Comparison of ENCODE assay signal across 13 cellular contexts in the genomic region with DNA sequence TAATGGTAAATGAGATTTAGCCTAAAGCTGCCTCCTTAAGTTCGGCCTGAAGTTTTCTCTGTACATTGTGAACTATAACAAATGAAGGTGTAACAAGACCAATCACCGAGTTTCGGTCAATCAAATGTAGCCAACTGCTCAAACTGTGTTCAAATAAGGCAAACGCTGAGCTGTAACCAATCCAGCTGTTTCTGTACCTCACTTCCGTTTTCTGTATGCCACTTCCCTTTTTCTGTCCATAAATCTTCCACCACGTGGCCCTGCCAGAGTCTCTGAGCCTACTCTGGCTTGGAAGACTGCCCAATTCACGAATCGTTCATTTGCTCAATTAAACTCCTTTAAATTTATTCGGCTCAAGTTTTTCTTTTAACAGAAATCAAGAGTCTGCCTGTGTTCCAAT.
DNase-seq lines count a peak whose midpoint lies in the region; ATAC-seq and TF ChIP-seq lines count a peak whose summit lies in the region.
"Had no signal": no experiment of that assay in that cellular context is flagged by ENCODE, and none has a peak within 500 bp of the region (broad histone marks: within the 10 kb centered on the region; RNA-seq: fewer than 3 reads in every experiment).

No MANE protein-coding gene starts in this region.

- peaks cover 20% of the 10 kb centered on the region for H3K4me1 Mint-ChIP-seq in activated B cell treated with CpG ODN at 0.5 μM for 24 hours

- no peaks in the 10 kb centered on the region for H3K36me3 Mint-ChIP-seq in activated B cell treated with CpG ODN at 0.5 μM for 24 hours (ENCODE audit: low read depth)

- no peaks in the 10 kb centered on the region for H3K79me2 ChIP-seq in Karpas-422 (ENCODE audit: low read length)

- peak overlapping the region; percentile 36 for H3K4me3 Mint-ChIP-seq in activated B cell treated with CpG ODN at 0.5 μM for 24 hours
- H3K4me3 Mint-ChIP-seq: activated CD8-positive, alpha-beta T cell treated with anti-CD3 and anti-CD28 coated beads, Interleukin-2, amount 10 ng/mL, durations not matched to agents 7 days and 5 days; endodermal cell had no signal

- H2AFZ ChIP-seq in Karpas-422 (ENCODE audit: low read length) = peak overlapping the region; percentile 89

- H3K9me3 Mint-ChIP-seq in activated B cell treated with CpG ODN at 0.5 μM for 24 hours = peaks cover 5% of the 10 kb centered on the region
- H3K9me3 Mint-ChIP-seq: endodermal cell had no signal

- H3K4me2 ChIP-seq in Karpas-422 (ENCODE audit: low read depth, low read length, poor library complexity, severe bottlenecking) = peak overlapping the region; percentile 20

- H3K27me3 ChIP-seq in A673 (replicated peaks; ENCODE audit: insufficient read depth, low read depth, low read length, poor library complexity) (no peaks in the 10 kb centered on the region), Karpas-422 (ENCODE audit: low read length) (no peaks in the 10 kb centered on the region), WERI-Rb-1 (ENCODE audit: insufficient read depth, low read depth, severe bottlenecking) (no peaks in the 10 kb centered on the region), ovary (no peaks in the 10 kb centered on the region)

- WGBS in ovary, 3 donors = 61 to 71% (median 69%) methylated on average over 9 of the region's 9 CpGs

- no peak overlapping the region for H3K4me3 ChIP-seq in A673 (ENCODE audit: low read depth, low read length, poor library complexity, severe bottlenecking)
- 0 out of 2 replicates have a peak overlapping the region, but pooled peaks have one; percentile 24 for H3K4me3 ChIP-seq in Karpas-422 (ENCODE audit: low read length)
- H3K4me3 ChIP-seq in WERI-Rb-1 (ENCODE audit: low read depth, low read length) = no peak overlapping the region
- no peak overlapping the region for H3K4me3 ChIP-seq in ovary

- no peak overlapping the region for H3K9ac ChIP-seq in Karpas-422 (ENCODE audit: low read length)

- no peak overlapping the region for H3K27ac ChIP-seq in A673 (ENCODE audit: low read depth, low read length, poor library complexity, severe bottlenecking)
- peak overlapping the region; percentile 68 for H3K27ac ChIP-seq in Karpas-422 (ENCODE audit: low read length)
- no peak overlapping the region for H3K27ac ChIP-seq in WERI-Rb-1
- H3K27ac ChIP-seq in ovary = no peak overlapping the region

- H4K20me1 ChIP-seq in Karpas-422 (ENCODE audit: insufficient read depth, low read depth, low read length) = no peaks in the 10 kb centered on the region

- no peaks in the 10 kb centered on the region for H3K9me2 ChIP-seq in Karpas-422 (replicated peaks; ENCODE audit: insufficient read depth, low read length)

- intact Hi-C loops in A673 (cut with micrococcal nuclease; ENCODE audit: unreplicated experiment) (no loop called here), activated B cell treated with CpG ODN at 0.5 μM for 24 hours (cut with micrococcal nuclease) (loop anchor here (5.0 kb wide), 1 partner anchor 351 kb away; a partner anchor contains a TSS), ovary (cut with DNase I) (loop anchor here in 3 of 4 donors (10.0 kb wide), 4 partner anchors 253 to 1563 kb away; no protein-coding TSS in a partner anchor)

- POLR2A ChIA-PET in A673 (lab: Charles Lee; ENCODE audit: low non-redundant PET) = no interaction called here
- POLR2A ChIA-PET in activated B cell treated with CpG ODN at 0.5 μM for 24 hours (lab: Charles Lee) = no interaction called here

- peak overlapping the region; percentile 69 for H3K27ac Mint-ChIP-seq in activated B cell treated with CpG ODN at 0.5 μM for 24 hours
- H3K27ac Mint-ChIP-seq: activated CD8-positive, alpha-beta T cell treated with anti-CD3 and anti-CD28 coated beads, Interleukin-2, amount 10 ng/mL, durations not matched to agents 7 days and 5 days; endodermal cell had no signal

- no peaks in the 10 kb centered on the region for H3K9me3 ChIP-seq in A673 (ENCODE audit: low read depth, low read length, poor library complexity, severe bottlenecking)
- H3K9me3 ChIP-seq in Karpas-422 (ENCODE audit: low read length) = no peaks in the 10 kb centered on the region
- no peaks in the 10 kb centered on the region for H3K9me3 ChIP-seq in WERI-Rb-1 (ENCODE audit: severe bottlenecking)
- H3K9me3 ChIP-seq in ovary = no peaks in the 10 kb centered on the region

- H3K27me3 Mint-ChIP-seq in activated B cell treated with CpG ODN at 0.5 μM for 24 hours = no peaks in the 10 kb centered on the region

- no peak for TF ChIP-seq CTCF in A673 (conservative IDR thresholded peaks at IDR 0.05; ENCODE audit: low read depth, low read length)
- no peak for TF ChIP-seq CTCF in activated B cell treated with CpG ODN at 0.5 μM for 24 hours (IDR thresholded peaks at IDR 0.05)
- no peak for TF ChIP-seq CTCF in WERI-Rb-1 (IDR thresholded peaks at IDR 0.05; ENCODE audit: low read depth, low read length)
- no peak for TF ChIP-seq CTCF in ovary (IDR thresholded peaks at IDR 0.05)

- H3K36me3 ChIP-seq in A673 (ENCODE audit: insufficient read depth, low read length, poor library complexity, severe bottlenecking) = no peaks in the 10 kb centered on the region
- no peaks in the 10 kb centered on the region for H3K36me3 ChIP-seq in Karpas-422 (ENCODE audit: insufficient read depth, low read length)
- H3K36me3 ChIP-seq in WERI-Rb-1 = no peaks in the 10 kb centered on the region
- no peaks in the 10 kb centered on the region for H3K36me3 ChIP-seq in ovary

- peaks cover 4% of the 10 kb centered on the region for H3K4me1 ChIP-seq in A673 (ENCODE audit: insufficient read depth, low read length, poor library complexity, severe bottlenecking)
- H3K4me1 ChIP-seq in Karpas-422 (ENCODE audit: low read length) = peaks cover 20% of the 10 kb centered on the region
- no peaks in the 10 kb centered on the region for H3K4me1 ChIP-seq in ovary (ENCODE audit: insufficient read depth)

- no peak for TF ChIP-seq EP300 in ovary (IDR thresholded peaks at IDR 0.05)

- CTCF ChIA-PET in A673 (lab: Charles Lee) = no interaction called here
- CTCF ChIA-PET in activated B cell treated with CpG ODN at 0.5 μM for 24 hours (lab: Charles Lee) = interaction anchor here (1.2 kb wide), 1 partner anchor 268 kb away, joined by 6 read pairs; no protein-coding TSS in a partner anchor

- no peak for TF ChIP-seq POLR2A in ovary (IDR thresholded peaks at IDR 0.05)

- ATAC-seq in GM21360 (IDR thresholded peaks at IDR 0.05; ENCODE audit: unreplicated experiment) (peak; percentile 47), activated B cell treated with CpG ODN at 0.5 μM for 24 hours (ENCODE audit: low read depth) (peak; percentile 79)
- ATAC-seq: activated CD8-positive, alpha-beta T cell treated with anti-CD3 and anti-CD28 coated beads, Interleukin-2, amount 10 ng/mL, durations not matched to agents 7 days and 5 days had no signal

- BruUV-seq in A673 (replicated peaks; lab: Mats Ljungman, UMichigan) = no TSS peak

- peak; percentile 54 for DNase-seq in A673 (ENCODE audit: low spot score)
- peak; percentile 92 for DNase-seq in Karpas-422
- no peak for DNase-seq in activated B cell treated with CpG ODN at 0.5 μM for 24 hours
- DNase-seq in NCI-H1930 (lab: John Stamatoyannopoulos, UW) = no peak
- DNase-seq in WERI-Rb-1 = no peak
- DNase-seq in stimulated activated CD4-positive, alpha-beta T cell treated with anti-CD3 and anti-CD28 coated beads, Interleukin-2, amount 100 ng/mL, for 48 hours = no peak
- no peak for DNase-seq in ovary
- DNase-seq: activated CD8-positive, alpha-beta T cell treated with anti-CD3 and anti-CD28 coated beads, Interleukin-2, amount 10 ng/mL, durations not matched to agents 7 days and 5 days; endodermal cell; midbrain; NCI-H1694; SHP77 treated with DMSO at 0.1 percent for 48 hours had no signal

Comparison
In these comparisons a context has a peak if more than half of its experiments do, and no peak if none do; other contexts are left out.
1. DNase-seq: peak in A673 (single experiment) and Karpas-422 (single experiment); none in activated B cell treated with CpG ODN at 0.5 μM for 24 hours (single experiment), NCI-H1930 (0 of 2), WERI-Rb-1 (single experiment), stimulated activated CD4-positive, alpha-beta T cell treated with anti-CD3 and anti-CD28 coated beads, Interleukin-2, amount 100 ng/mL, for 48 hours (0 of 2) and ovary (0 of 5).